Comparison of ENCODE assay signal across 17 cellular contexts in the genomic region with DNA sequence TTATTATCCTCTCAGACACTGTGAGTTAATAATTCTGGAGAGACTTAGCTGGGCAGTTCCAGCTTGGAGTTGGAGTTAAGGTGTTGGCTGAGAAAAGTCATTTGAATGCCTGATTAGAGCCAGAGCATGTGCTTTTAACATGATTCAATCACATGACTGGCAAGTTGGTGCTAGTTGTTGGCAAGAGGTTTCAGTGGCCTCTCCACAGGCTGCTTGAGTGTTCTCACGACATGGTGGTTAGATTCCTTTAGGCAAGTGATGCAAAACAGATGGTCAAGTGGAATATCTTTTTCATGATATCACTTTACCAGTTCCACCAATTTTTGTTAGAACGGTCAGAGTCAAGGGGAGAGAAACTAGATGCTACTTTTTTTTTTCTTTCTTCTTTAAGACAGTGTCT.
DNase-seq lines count a peak whose midpoint lies in the region; ATAC-seq and TF ChIP-seq lines count a peak whose summit lies in the region.
"Had no signal": no experiment of that assay in that cellular context is flagged by ENCODE, and none has a peak within 500 bp of the region (broad histone marks: within the 10 kb centered on the region; RNA-seq: fewer than 3 reads in every experiment).

No MANE protein-coding gene starts in this region.

- H3K27me3 ChIP-seq in thyroid gland, result no peaks in the 10 kb centered on the region
- H3K27me3 ChIP-seq: ascending aorta had no signal

- 27 to 31% methylated on average over 2 of the region's 2 CpGs for WGBS in thyroid gland, 2 donors

- TF ChIP-seq CTCF in fibroblast of the aortic adventitia (IDR thresholded peaks at IDR 0.05; ENCODE audit: insufficient read depth, low read length), result no peak
- TF ChIP-seq CTCF in thyroid gland (IDR thresholded peaks at IDR 0.05), result no peak

- H3K4me1 ChIP-seq in thyroid gland, result peaks cover 4 to 8% of the 10 kb centered on the region in 2 donors

- intact Hi-C loops in thyroid gland (cut with DNase I) (no loop called here), posterior vena cava (cut with DNase I) (no loop called here)

- no peaks in the 10 kb centered on the region for H3K36me3 ChIP-seq in thyroid gland
- H3K36me3 ChIP-seq: ascending aorta, neutrophil had no signal

- no peak for TF ChIP-seq POLR2A in thyroid gland (IDR thresholded peaks at IDR 0.05)

- H3K9me3 ChIP-seq in thyroid gland, result no peaks in the 10 kb centered on the region
- H3K9me3 ChIP-seq: ascending aorta, neutrophil had no signal

- DNase-seq in DMS 273 (lab: John Stamatoyannopoulos, UW; ENCODE audit: unreplicated experiment) (peak; percentile 28), DMS 273 treated with DMSO at 0.1 percent for 48 hours (lab: John Stamatoyannopoulos, UW) (no peak), fibroblast of the aortic adventitia (ENCODE audit: low read depth) (peak; percentile 100), thyroid gland (peak; percentile 60 to 67), HT-29 (ENCODE audit: low spot score) (no peak), posterior vena cava (ENCODE audit: low spot score) (no peak), NCI-H146 treated with DMSO at 0.1 percent for 48 hours (lab: John Stamatoyannopoulos, UW; ENCODE audit: unreplicated experiment) (no peak)
- DNase-seq: activated B cell treated with CpG ODN at 0.5 μM for 24 hours; activated T-cell treated with anti-CD3 and anti-CD28 coated beads, Interleukin-2, amount 50 U/mL, for 24 hours; erythroblast; SHP77 had no signal

- peak; percentile 15; the same call in 2 of the 3 replicates for ATAC-seq in SK-N-SH treated with all-trans-retinoic acid at 6 μM for 48 hours
- ATAC-seq: left lobe of liver; stimulated activated memory B cell treated with anti-CD40 and anti-IgM and Interleukin-4, amounts not matched to agents 10 μg/mL and 1 μg/mL and 100 μg/mL, for 72 hours had no signal

- H3K4me3 ChIP-seq in fibroblast of the aortic adventitia (ENCODE audit: low read depth, low read length) (no peak overlapping the region), thyroid gland (replicated peaks in 1 of 3) (no peak overlapping the region)
- H3K4me3 ChIP-seq: ascending aorta had no signal

- H3K27ac ChIP-seq in thyroid gland, result peak overlapping the region in 1 of 3 donors; percentile 7
- H3K27ac ChIP-seq: 22Rv1, ascending aorta, neutrophil had no signal

TF ChIP-seq in SK-N-SH treated with all-trans-retinoic acid at 6 μM for 48 hours, 23 proteins besides CTCF, POLR2A, EP300 and RAD21:
- TF ChIP-seq ESRRG (CRISPR knock-in tag; IDR thresholded peaks at IDR 0.05), result no peak
- TF ChIP-seq SNAI2 (CRISPR knock-in tag; IDR thresholded peaks at IDR 0.05), result no peak
- no peak for TF ChIP-seq OSR1 (CRISPR knock-in tag; IDR thresholded peaks at IDR 0.05)
- no peak for TF ChIP-seq RARB (CRISPR knock-in tag; IDR thresholded peaks at IDR 0.05)
- TF ChIP-seq, protein P1, sequence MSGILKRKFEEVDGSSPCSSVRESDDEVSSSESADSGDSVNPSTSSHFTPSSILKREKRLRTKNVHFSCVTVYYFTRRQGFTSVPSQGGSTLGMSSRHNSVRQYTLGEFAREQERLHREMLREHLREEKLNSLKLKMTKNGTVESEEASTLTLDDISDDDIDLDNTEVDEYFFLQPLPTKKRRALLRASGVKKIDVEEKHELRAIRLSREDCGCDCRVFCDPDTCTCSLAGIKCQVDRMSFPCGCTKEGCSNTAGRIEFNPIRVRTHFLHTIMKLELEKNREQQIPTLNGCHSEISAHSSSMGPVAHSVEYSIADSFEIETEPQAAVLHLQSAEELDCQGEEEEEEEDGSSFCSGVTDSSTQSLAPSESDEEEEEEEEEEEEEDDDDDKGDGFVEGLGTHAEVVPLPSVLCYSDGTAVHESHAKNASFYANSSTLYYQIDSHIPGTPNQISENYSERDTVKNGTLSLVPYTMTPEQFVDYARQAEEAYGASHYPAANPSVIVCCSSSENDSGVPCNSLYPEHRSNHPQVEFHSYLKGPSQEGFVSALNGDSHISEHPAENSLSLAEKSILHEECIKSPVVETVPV (CRISPR knock-in tag; IDR thresholded peaks at IDR 0.05), result no peak
- TF ChIP-seq, protein P2, sequence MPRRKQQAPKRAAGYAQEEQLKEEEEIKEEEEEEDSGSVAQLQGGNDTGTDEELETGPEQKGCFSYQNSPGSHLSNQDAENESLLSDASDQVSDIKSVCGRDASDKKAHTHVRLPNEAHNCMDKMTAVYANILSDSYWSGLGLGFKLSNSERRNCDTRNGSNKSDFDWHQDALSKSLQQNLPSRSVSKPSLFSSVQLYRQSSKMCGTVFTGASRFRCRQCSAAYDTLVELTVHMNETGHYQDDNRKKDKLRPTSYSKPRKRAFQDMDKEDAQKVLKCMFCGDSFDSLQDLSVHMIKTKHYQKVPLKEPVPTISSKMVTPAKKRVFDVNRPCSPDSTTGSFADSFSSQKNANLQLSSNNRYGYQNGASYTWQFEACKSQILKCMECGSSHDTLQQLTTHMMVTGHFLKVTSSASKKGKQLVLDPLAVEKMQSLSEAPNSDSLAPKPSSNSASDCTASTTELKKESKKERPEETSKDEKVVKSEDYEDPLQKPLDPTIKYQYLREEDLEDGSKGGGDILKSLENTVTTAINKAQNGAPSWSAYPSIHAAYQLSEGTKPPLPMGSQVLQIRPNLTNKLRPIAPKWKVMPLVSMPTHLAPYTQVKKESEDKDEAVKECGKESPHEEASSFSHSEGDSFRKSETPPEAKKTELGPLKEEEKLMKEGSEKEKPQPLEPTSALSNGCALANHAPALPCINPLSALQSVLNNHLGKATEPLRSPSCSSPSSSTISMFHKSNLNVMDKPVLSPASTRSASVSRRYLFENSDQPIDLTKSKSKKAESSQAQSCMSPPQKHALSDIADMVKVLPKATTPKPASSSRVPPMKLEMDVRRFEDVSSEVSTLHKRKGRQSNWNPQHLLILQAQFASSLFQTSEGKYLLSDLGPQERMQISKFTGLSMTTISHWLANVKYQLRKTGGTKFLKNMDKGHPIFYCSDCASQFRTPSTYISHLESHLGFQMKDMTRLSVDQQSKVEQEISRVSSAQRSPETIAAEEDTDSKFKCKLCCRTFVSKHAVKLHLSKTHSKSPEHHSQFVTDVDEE (CRISPR knock-in tag; IDR thresholded peaks at IDR 0.05), result no peak
- TF ChIP-seq, protein P3, sequence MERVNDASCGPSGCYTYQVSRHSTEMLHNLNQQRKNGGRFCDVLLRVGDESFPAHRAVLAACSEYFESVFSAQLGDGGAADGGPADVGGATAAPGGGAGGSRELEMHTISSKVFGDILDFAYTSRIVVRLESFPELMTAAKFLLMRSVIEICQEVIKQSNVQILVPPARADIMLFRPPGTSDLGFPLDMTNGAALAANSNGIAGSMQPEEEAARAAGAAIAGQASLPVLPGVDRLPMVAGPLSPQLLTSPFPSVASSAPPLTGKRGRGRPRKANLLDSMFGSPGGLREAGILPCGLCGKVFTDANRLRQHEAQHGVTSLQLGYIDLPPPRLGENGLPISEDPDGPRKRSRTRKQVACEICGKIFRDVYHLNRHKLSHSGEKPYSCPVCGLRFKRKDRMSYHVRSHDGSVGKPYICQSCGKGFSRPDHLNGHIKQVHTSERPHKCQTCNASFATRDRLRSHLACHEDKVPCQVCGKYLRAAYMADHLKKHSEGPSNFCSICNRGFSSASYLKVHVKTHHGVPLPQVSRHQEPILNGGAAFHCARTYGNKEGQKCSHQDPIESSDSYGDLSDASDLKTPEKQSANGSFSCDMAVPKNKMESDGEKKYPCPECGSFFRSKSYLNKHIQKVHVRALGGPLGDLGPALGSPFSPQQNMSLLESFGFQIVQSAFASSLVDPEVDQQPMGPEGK (CRISPR knock-in tag; IDR thresholded peaks at IDR 0.05; ENCODE audit: borderline replicate concordance), result no peak
- TF ChIP-seq ZNF70 (CRISPR knock-in tag; IDR thresholded peaks at IDR 0.05), result no peak
- no peak for TF ChIP-seq CSDC2 (CRISPR knock-in tag; IDR thresholded peaks at IDR 0.05)
- TF ChIP-seq, protein P4, sequence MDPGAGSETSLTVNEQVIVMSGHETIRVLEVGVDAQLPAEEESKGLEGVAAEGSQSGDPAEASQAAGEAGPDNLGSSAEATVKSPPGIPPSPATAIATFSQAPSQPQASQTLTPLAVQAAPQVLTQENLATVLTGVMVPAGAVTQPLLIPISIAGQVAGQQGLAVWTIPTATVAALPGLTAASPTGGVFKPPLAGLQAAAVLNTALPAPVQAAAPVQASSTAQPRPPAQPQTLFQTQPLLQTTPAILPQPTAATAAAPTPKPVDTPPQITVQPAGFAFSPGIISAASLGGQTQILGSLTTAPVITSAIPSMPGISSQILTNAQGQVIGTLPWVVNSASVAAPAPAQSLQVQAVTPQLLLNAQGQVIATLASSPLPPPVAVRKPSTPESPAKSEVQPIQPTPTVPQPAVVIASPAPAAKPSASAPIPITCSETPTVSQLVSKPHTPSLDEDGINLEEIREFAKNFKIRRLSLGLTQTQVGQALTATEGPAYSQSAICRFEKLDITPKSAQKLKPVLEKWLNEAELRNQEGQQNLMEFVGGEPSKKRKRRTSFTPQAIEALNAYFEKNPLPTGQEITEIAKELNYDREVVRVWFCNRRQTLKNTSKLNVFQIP (CRISPR knock-in tag; IDR thresholded peaks at IDR 0.05; ENCODE audit: borderline replicate concordance, low read depth), result no peak
- no peak for TF ChIP-seq TOX (CRISPR knock-in tag; IDR thresholded peaks at IDR 0.05; ENCODE audit: borderline replicate concordance)
- TF ChIP-seq BACH2 (CRISPR knock-in tag; IDR thresholded peaks at IDR 0.05; ENCODE audit: borderline replicate concordance), result no peak
- no peak for TF ChIP-seq ZC3H10 (CRISPR knock-in tag; IDR thresholded peaks at IDR 0.05)
- no peak for TF ChIP-seq PPARA (CRISPR knock-in tag; IDR thresholded peaks at IDR 0.05; ENCODE audit: borderline replicate concordance)
- TF ChIP-seq TCF4 (CRISPR knock-in tag; IDR thresholded peaks at IDR 0.05; ENCODE audit: borderline replicate concordance), result no peak
- TF ChIP-seq, protein P5, sequence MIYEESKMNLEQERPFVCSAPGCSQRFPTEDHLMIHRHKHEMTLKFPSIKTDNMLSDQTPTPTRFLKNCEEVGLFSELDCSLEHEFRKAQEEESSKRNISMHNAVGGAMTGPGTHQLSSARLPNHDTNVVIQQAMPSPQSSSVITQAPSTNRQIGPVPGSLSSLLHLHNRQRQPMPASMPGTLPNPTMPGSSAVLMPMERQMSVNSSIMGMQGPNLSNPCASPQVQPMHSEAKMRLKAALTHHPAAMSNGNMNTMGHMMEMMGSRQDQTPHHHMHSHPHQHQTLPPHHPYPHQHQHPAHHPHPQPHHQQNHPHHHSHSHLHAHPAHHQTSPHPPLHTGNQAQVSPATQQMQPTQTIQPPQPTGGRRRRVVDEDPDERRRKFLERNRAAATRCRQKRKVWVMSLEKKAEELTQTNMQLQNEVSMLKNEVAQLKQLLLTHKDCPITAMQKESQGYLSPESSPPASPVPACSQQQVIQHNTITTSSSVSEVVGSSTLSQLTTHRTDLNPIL (CRISPR knock-in tag; IDR thresholded peaks at IDR 0.05; ENCODE audit: low read depth), result no peak
- TF ChIP-seq ZNF8 (CRISPR knock-in tag; IDR thresholded peaks at IDR 0.05), result no peak
- TF ChIP-seq ZFP3 (CRISPR knock-in tag; IDR thresholded peaks at IDR 0.05), result no peak
- no peak for TF ChIP-seq ZFP30 (CRISPR knock-in tag; IDR thresholded peaks at IDR 0.05)
- TF ChIP-seq ZNF565 (CRISPR knock-in tag; conservative IDR thresholded peaks at IDR 0.05; ENCODE audit: low read depth), result no peak

Comparison
In these comparisons a context has a peak if more than half of its experiments do, and no peak if none do; other contexts are left out.
1. DNase-seq: peak in DMS 273 (single experiment), fibroblast of the aortic adventitia (single experiment) and thyroid gland (2 of 2); none in DMS 273 treated with DMSO at 0.1 percent for 48 hours (single experiment), HT-29 (single experiment), posterior vena cava (single experiment) and NCI-H146 treated with DMSO at 0.1 percent for 48 hours (single experiment).